ENCODE assay signal across 9 cellular contexts in the genomic region with DNA sequence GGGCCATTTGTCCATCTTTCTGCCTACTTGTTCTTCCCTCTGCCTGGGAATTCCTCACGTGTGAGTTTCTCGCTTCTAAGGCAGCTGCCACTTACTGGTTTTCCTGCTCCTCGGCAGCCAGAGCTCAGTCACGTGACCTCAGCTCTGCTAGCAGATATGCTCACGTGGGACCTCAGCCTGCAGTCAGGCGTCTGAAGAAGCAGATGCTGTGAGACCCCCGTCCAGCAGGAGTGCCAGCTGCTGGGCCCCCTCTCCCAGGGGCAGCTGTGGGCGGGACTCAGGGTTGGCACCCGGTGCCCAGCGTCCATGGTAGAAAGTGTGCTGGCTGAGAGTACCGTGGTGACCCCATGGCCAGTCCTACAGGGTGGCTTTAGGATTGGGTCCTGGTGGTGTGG.
A peak's percentile ranks its signal among the peaks of the same experiment; 100 is the strongest.
DNase-seq lines count a peak whose midpoint lies in the region; ATAC-seq, FAIRE-seq and TF ChIP-seq lines count a peak whose summit lies in the region.
"Had no signal": no experiment of that assay in that cellular context is flagged by ENCODE, and none has a peak within 500 bp of the region (broad histone marks: within the 10 kb centered on the region; RNA-seq: fewer than 3 reads in every experiment).

No MANE protein-coding gene starts in this region.

- FAIRE-seq in GM12878 (lab: Jason Lieb, UNC), result no peak
- FAIRE-seq: G401.6 had no signal

- no peaks in the 10 kb centered on the region for H3K27me3 ChIP-seq in GM12878 (replicated peaks in 1 of 2; ENCODE audit: control insufficient read depth in 2 of 2, insufficient read depth in 2 of 2, low read length in 1 of 2)
- H3K27me3 ChIP-seq in left lung, result no peaks in the 10 kb centered on the region

- H3K27ac ChIP-seq in GM12878 (ENCODE audit: control insufficient read depth, insufficient read depth) (0 out of 2 replicates have a peak overlapping the region, but pooled peaks have one; percentile 42), left lung (peak overlapping the region; percentile 33 to 48)

- TF ChIP-seq CTCF in GM12878 (IDR thresholded peaks at IDR 0.05 in 2 of 3, conservative IDR thresholded peaks at IDR 0.05 in 1 of 3; ENCODE audit: control insufficient read depth in 2 of 3, extremely low read depth in 1 of 3, insufficient read depth in 1 of 3, low read depth in 3 of 3, low read length in 3 of 3), result no peak
- no peak for TF ChIP-seq CTCF in left lung (IDR thresholded peaks at IDR 0.05)

- H3K36me3 ChIP-seq in GM12878 (ENCODE audit: control insufficient read depth in 2 of 2, insufficient read depth in 2 of 2, low read length in 1 of 2), result no peaks in the 10 kb centered on the region
- no peaks in the 10 kb centered on the region for H3K36me3 ChIP-seq in left lung

- BruUV-seq in GM12878 (replicated peaks; lab: Mats Ljungman, UMichigan), result no TSS peak

- no peak for TF ChIP-seq RAD21 in GM12878 (IDR thresholded peaks at IDR 0.05; ENCODE audit: insufficient read depth, low read depth, low read length)

- H3K4me1 ChIP-seq in GM12878 (ENCODE audit: control insufficient read depth, insufficient read depth, low read length) (peaks cover 49% of the 10 kb centered on the region), left lung (peaks cover 15 to 57% of the 10 kb centered on the region in 2 donors)

- H3K9ac ChIP-seq in GM12878 (ENCODE audit: control insufficient read depth, insufficient read depth, low read length), result no peak overlapping the region; the same call in 1 of the 2 replicates

- SMC1A ChIA-PET in GM12878 (lab: Charles Lee; ENCODE audit: uncharacterized antibody, unreplicated experiment), result interaction anchor here (0.5 to 1.9 kb wide), 4 partner anchors 9 to 216 kb away, joined by 3 to 5 read pairs (median 3); no protein-coding TSS in a partner anchor

- no peak; the same call in 1 of the 2 replicates for TF ChIP-seq POLR2A in GM12878 (IDR thresholded peaks at IDR 0.05; ENCODE audit: low read depth, low read length)

- CTCF ChIA-PET in GM12878 (lab: Yijun Ruan, JAX), result interaction anchor here (0.6 to 1.4 kb wide), 3 partner anchors 18 to 107 kb away, joined by 3 read pairs; no protein-coding TSS in a partner anchor

- intact Hi-C loops in GM12878 (cut with micrococcal nuclease; ENCODE audit: unreplicated experiment), result loop anchor here (2.0 kb wide), 1 partner anchor 230 kb away; no protein-coding TSS in a partner anchor
- intact Hi-C loops in left lung (cut with DNase I), result no loop called here

- no peaks in the 10 kb centered on the region for H4K20me1 ChIP-seq in GM12878 (ENCODE audit: control insufficient read depth, insufficient read depth)

- H3K79me2 ChIP-seq in GM12878 (ENCODE audit: control insufficient read depth, insufficient read depth, low read length), result no peaks in the 10 kb centered on the region

- in situ Hi-C loops in GM12878 (cut with MboI), result no loop called here

- ATAC-seq in GM12878 (peak; percentile 13; the same call in 2 of the 3 replicates), left lung (peak; percentile 72)

- DNase-seq in activated gamma-delta T cell treated with Interleukin-2 at 50 U/mL for 16 hours (peak; percentile 52), activated gamma-delta T cell (lab: John Stamatoyannopoulos, UW) (no peak), RPMI7951 (ENCODE audit: low read depth) (peak; percentile 67), GM12878 (ENCODE audit: low read depth, low spot score) (no peak), left lung (peak; percentile 88 to 89), NOMO-1 treated with DMSO at 0.1 percent for 48 hours (lab: John Stamatoyannopoulos, UW; ENCODE audit: unreplicated experiment) (no peak), DMS79 (lab: John Stamatoyannopoulos, UW) (no peak)
- peak; percentile 23 to 24 for DNase-seq in stimulated activated CD8-positive, alpha-beta memory T cell treated with anti-CD3 and anti-CD28 coated beads, Interleukin-7, amount 100 ng/mL, for 1 hour (ENCODE audit: low read depth in 2 of 2)

- H3K9me3 ChIP-seq in GM12878 (replicated peaks; ENCODE audit: control insufficient read depth, insufficient read depth, low read length) (peaks cover 2% of the 10 kb centered on the region; the same call in 1 of the 3 replicates), left lung (no peaks in the 10 kb centered on the region)

- POLR2A ChIA-PET in GM12878 (lab: Charles Lee), result interaction anchor here (1.0 kb wide), 2 partner anchors 10 to 14 kb away, joined by 3 read pairs; no protein-coding TSS in a partner anchor

- 28% methylated on average over 11 of the region's 11 CpGs for WGBS in GM12878 (ENCODE audit: insufficient coverage, insufficient replicate concordance, low lambda C conversion rate, missing lambda C conversion rate)

- H3K4me3 ChIP-seq in GM12878 (no peak overlapping the region), left lung (no peak overlapping the region)

- RAD21 ChIA-PET in GM12878 (lab: Charles Lee; ENCODE audit: unreplicated experiment), result no interaction called here

- peak overlapping the region; percentile 81 for H2AFZ ChIP-seq in GM12878 (ENCODE audit: control insufficient read depth, low read depth, low read length)

- H3K4me2 ChIP-seq in GM12878 (ENCODE audit: control insufficient read depth, insufficient read depth), result peak overlapping the region; percentile 74

- no peak for TF ChIP-seq EP300 in GM12878 (IDR thresholded peaks at IDR 0.05; ENCODE audit: borderline replicate concordance in 1 of 2, control insufficient read depth in 1 of 2, low read depth in 2 of 2, low read length in 2 of 2)

TF ChIP-seq in GM12878, 131 proteins besides CTCF, POLR2A, EP300 and RAD21 (continues in another document):
- TF ChIP-seq SIN3A (IDR thresholded peaks at IDR 0.05; ENCODE audit: low read depth, low read length) (no peak), NFIC (IDR thresholded peaks at IDR 0.05; ENCODE audit: low read depth, low read length) (no peak), TCF3 (IDR thresholded peaks at IDR 0.05; ENCODE audit: borderline replicate concordance, insufficient read depth, low read depth, low read length) (0 out of 2 replicates have a peak, but pooled peaks have one; percentile 2), RAD51 (IDR thresholded peaks at IDR 0.05) (peak; percentile 96), DPF2 (IDR thresholded peaks at IDR 0.05) (peak; percentile 5; the same call in 1 of the 2 replicates), GATAD2B (conservative IDR thresholded peaks at IDR 0.05; ENCODE audit: low read depth) (0 out of 2 replicates have a peak, but pooled peaks have one; percentile 7), MEF2A (IDR thresholded peaks at IDR 0.05; ENCODE audit: insufficient read depth, low read depth, low read length) (no peak), ETV6 (conservative IDR thresholded peaks at IDR 0.05 in 1 of 2, IDR thresholded peaks at IDR 0.05 in 1 of 2; ENCODE audit: borderline replicate concordance in 1 of 2, low read depth in 1 of 2) (0 out of 4 replicates have a peak, but pooled peaks of 1 of the 2 experiments have one; percentile 3), SRF (IDR thresholded peaks at IDR 0.05; ENCODE audit: low read depth in 2 of 2, low read length in 2 of 2) (no peak), IKZF1 (conservative IDR thresholded peaks at IDR 0.05) (peak; percentile 29), SMC3 (IDR thresholded peaks at IDR 0.05; ENCODE audit: borderline replicate concordance, low read length) (no peak), ZNF217 (IDR thresholded peaks at IDR 0.05) (no peak), BHLHE40 (IDR thresholded peaks at IDR 0.05; ENCODE audit: borderline replicate concordance in 1 of 2, low read depth in 2 of 2, low read length in 1 of 2) (peak; percentile 34 to 88; a peak in 3 of 4 replicates), ZNF384 (IDR thresholded peaks at IDR 0.05; ENCODE audit: borderline replicate concordance, low read depth, low read length) (no peak)
- TF ChIP-seq, protein P1, sequence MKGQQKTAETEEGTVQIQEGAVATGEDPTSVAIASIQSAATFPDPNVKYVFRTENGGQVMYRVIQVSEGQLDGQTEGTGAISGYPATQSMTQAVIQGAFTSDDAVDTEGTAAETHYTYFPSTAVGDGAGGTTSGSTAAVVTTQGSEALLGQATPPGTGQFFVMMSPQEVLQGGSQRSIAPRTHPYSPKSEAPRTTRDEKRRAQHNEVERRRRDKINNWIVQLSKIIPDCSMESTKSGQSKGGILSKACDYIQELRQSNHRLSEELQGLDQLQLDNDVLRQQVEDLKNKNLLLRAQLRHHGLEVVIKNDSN (IDR thresholded peaks at IDR 0.05; ENCODE audit: borderline replicate concordance, extremely low read length, insufficient read depth, low read depth, low read length), result peak; percentile 89
- TF ChIP-seq, protein P2, sequence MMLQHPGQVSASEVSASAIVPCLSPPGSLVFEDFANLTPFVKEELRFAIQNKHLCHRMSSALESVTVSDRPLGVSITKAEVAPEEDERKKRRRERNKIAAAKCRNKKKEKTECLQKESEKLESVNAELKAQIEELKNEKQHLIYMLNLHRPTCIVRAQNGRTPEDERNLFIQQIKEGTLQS (IDR thresholded peaks at IDR 0.05; ENCODE audit: borderline replicate concordance, extremely low read depth, low read depth, low read length), result peak; percentile 54; the same call in 1 of the 2 replicates
- TF ChIP-seq, protein P3, sequence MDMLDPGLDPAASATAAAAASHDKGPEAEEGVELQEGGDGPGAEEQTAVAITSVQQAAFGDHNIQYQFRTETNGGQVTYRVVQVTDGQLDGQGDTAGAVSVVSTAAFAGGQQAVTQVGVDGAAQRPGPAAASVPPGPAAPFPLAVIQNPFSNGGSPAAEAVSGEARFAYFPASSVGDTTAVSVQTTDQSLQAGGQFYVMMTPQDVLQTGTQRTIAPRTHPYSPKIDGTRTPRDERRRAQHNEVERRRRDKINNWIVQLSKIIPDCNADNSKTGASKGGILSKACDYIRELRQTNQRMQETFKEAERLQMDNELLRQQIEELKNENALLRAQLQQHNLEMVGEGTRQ (IDR thresholded peaks at IDR 0.05; ENCODE audit: borderline replicate concordance, low read depth, low read length), result peak; percentile 59; the same call in 1 of the 2 replicates

Comparison
In these comparisons a context has a peak if more than half of its experiments do, and no peak if none do; other contexts are left out.
1. DNase-seq: peak in activated gamma-delta T cell treated with Interleukin-2 at 50 U/mL for 16 hours (single experiment), RPMI7951 (single experiment), left lung (2 of 2) and stimulated activated CD8-positive, alpha-beta memory T cell treated with anti-CD3 and anti-CD28 coated beads, Interleukin-7, amount 100 ng/mL, for 1 hour (2 of 2); none in activated gamma-delta T cell (single experiment), GM12878 (single experiment), NOMO-1 treated with DMSO at 0.1 percent for 48 hours (single experiment) and DMS79 (single experiment).